Comparison of ENCODE assay signal across 9 cellular contexts in genomic region chr12:89948266-89949175, GRCh38.
A peak's percentile ranks its signal among the peaks of the same experiment; 100 is the strongest.
DNase-seq lines count a peak whose midpoint lies in the region; ATAC-seq, FAIRE-seq and TF ChIP-seq lines count a peak whose summit lies in the region.
"Had no signal": no experiment of that assay in that cellular context is flagged by ENCODE, and none has a peak within 500 bp of the region (broad histone marks: within the 10 kb centered on the region; RNA-seq: fewer than 3 reads in every experiment).

No MANE protein-coding gene starts in this region.

- no peaks in the 10 kb centered on the region for H3K79me2 ChIP-seq in HCT116 (ENCODE audit: insufficient read depth, low read length)

- TF ChIP-seq RAD21 in HCT116 (IDR thresholded peaks at IDR 0.05; ENCODE audit: low read depth): no peak

- BruUV-seq in HCT116 (replicated peaks; lab: Mats Ljungman, UMichigan): no TSS peak

- TF ChIP-seq CTCF in HCT116 (IDR thresholded peaks at IDR 0.05 in 2 of 3, conservative IDR thresholded peaks at IDR 0.05 in 1 of 3; ENCODE audit: borderline replicate concordance in 1 of 3, insufficient read depth in 1 of 3, low read depth in 2 of 3, low read length in 2 of 3): no peak

- TF ChIP-seq POLR2A in HCT116 (IDR thresholded peaks at IDR 0.05; ENCODE audit: borderline replicate concordance, extremely low read depth, insufficient read depth, insufficient read length): no peak

- H3K27me3 Mint-ChIP-seq in activated T-helper 17 cell treated with anti-CD3 and anti-CD28 coated beads, Interleukin-2, amount 50 U/mL, for 72 hours: no peaks in the 10 kb centered on the region

- peak overlapping the region; percentile 46 for H2AFZ ChIP-seq in HCT116 (ENCODE audit: low read depth, low read length, poor library complexity, severe bottlenecking)

- POLR2A ChIA-PET in HCT116 (lab: Charles Lee): no interaction called here

- no peaks in the 10 kb centered on the region for H3K27me3 ChIP-seq in HCT116 (ENCODE audit: insufficient read depth, low read length)
- H3K27me3 ChIP-seq: MG63 had no signal

- no peaks in the 10 kb centered on the region for H3K36me3 ChIP-seq in HCT116 (ENCODE audit: control insufficient read depth in 1 of 2, insufficient read depth in 2 of 2, low read length in 2 of 2)
- H3K36me3 ChIP-seq: MG63 had no signal

- intact Hi-C loops in HCT116 (cut with micrococcal nuclease): no loop called here

- RAD21 ChIA-PET in HCT116 (lab: Charles Lee; ENCODE audit: low non-redundant PET in 1 of 2, low total read pairs in 2 of 2, uncharacterized antibody in 2 of 2, unreplicated experiment in 2 of 2): no interaction called here

- H3K9me2 ChIP-seq in HCT116 (ENCODE audit: insufficient read depth): no peaks in the 10 kb centered on the region

- peak overlapping the region; percentile 52 for H3K4me3 Mint-ChIP-seq in activated T-helper 17 cell treated with anti-CD3 and anti-CD28 coated beads, Interleukin-2, amount 50 U/mL, for 72 hours
- peak overlapping the region; percentile 13 for H3K4me3 Mint-ChIP-seq in stimulated activated effector memory CD8-positive, alpha-beta T cell treated with anti-CD3 and anti-CD28 coated beads, Interleukin-12 subunit alpha, Interleukin-12 subunit beta, amount 100 ng/mL, for 72 hours

- H3K9me3 ChIP-seq in HCT116 (ENCODE audit: control insufficient read depth in 1 of 2, insufficient read depth in 1 of 2, low read depth in 1 of 2, low read length in 2 of 2): no peaks in the 10 kb centered on the region
- H3K9me3 ChIP-seq: MG63 had no signal

- H3K27ac ChIP-seq in HCT116 (ENCODE audit: low read depth, low read length): no peak overlapping the region

- peaks cover 36% of the 10 kb centered on the region for H3K4me1 Mint-ChIP-seq in activated T-helper 17 cell treated with anti-CD3 and anti-CD28 coated beads, Interleukin-2, amount 50 U/mL, for 72 hours
- H3K4me1 Mint-ChIP-seq in stimulated activated effector memory CD8-positive, alpha-beta T cell treated with anti-CD3 and anti-CD28 coated beads, Interleukin-12 subunit alpha, Interleukin-12 subunit beta, amount 100 ng/mL, for 72 hours: peaks cover 48% of the 10 kb centered on the region

- CTCF ChIA-PET in HCT116 (lab: Charles Lee): no interaction called here

- H3K4me1 ChIP-seq in HCT116 (ENCODE audit: control insufficient read depth in 1 of 2, insufficient read depth in 2 of 2, low read length in 2 of 2): peaks cover 0 to 9% of the 10 kb centered on the region in 2 experiments; a peak in 2 of 4 replicates

- H3K9ac ChIP-seq in HCT116 (ENCODE audit: low read length): no peak overlapping the region

- no peaks in the 10 kb centered on the region for H4K20me1 ChIP-seq in HCT116 (ENCODE audit: insufficient read depth)

- peak overlapping the region; percentile 74 for H3K27ac Mint-ChIP-seq in activated T-helper 17 cell treated with anti-CD3 and anti-CD28 coated beads, Interleukin-2, amount 50 U/mL, for 72 hours
- peak overlapping the region; percentile 79 for H3K27ac Mint-ChIP-seq in stimulated activated effector memory CD8-positive, alpha-beta T cell treated with anti-CD3 and anti-CD28 coated beads, Interleukin-12 subunit alpha, Interleukin-12 subunit beta, amount 100 ng/mL, for 72 hours

- peaks cover 3% of the 10 kb centered on the region for H3K9me3 Mint-ChIP-seq in activated T-helper 17 cell treated with anti-CD3 and anti-CD28 coated beads, Interleukin-2, amount 50 U/mL, for 72 hours
- H3K9me3 Mint-ChIP-seq in stimulated activated effector memory CD8-positive, alpha-beta T cell treated with anti-CD3 and anti-CD28 coated beads, Interleukin-12 subunit alpha, Interleukin-12 subunit beta, amount 100 ng/mL, for 72 hours: no peaks in the 10 kb centered on the region

- peak; percentile 76 for FAIRE-seq in islet of Langerhans (lab: Jason Lieb, UNC)

- H3K36me3 Mint-ChIP-seq in activated T-helper 17 cell treated with anti-CD3 and anti-CD28 coated beads, Interleukin-2, amount 50 U/mL, for 72 hours (ENCODE audit: low read depth): no peaks in the 10 kb centered on the region
- no peaks in the 10 kb centered on the region for H3K36me3 Mint-ChIP-seq in stimulated activated effector memory CD8-positive, alpha-beta T cell treated with anti-CD3 and anti-CD28 coated beads, Interleukin-12 subunit alpha, Interleukin-12 subunit beta, amount 100 ng/mL, for 72 hours

- no peak overlapping the region for H3K4me3 ChIP-seq in HCT116 (replicated peaks in 1 of 2; ENCODE audit: low read depth in 1 of 2, low read length in 2 of 2)

- peak overlapping the region; percentile 13; the same call in 1 of the 2 replicates for H3K4me2 ChIP-seq in HCT116 (ENCODE audit: low read length)

- no peak for DNase-seq in HCT116 (ENCODE audit: low read depth, low spot score)
- DNase-seq in stimulated activated effector memory CD8-positive, alpha-beta T cell treated with anti-CD3 and anti-CD28 coated beads, Interleukin-12 subunit alpha, Interleukin-12 subunit beta, amount 100 ng/mL, for 72 hours (ENCODE audit: low spot score in 2 of 2): no peak
- no peak for DNase-seq in midbrain (lab: John Stamatoyannopoulos, UW)
- DNase-seq in ecto neural progenitor cell (ENCODE audit: low spot score): no peak
- no peak for DNase-seq in NCI-H2227 (lab: John Stamatoyannopoulos, UW; ENCODE audit: unreplicated experiment)

- ATAC-seq in HCT116 (no peak), HG03460 (IDR thresholded peaks at IDR 0.05; ENCODE audit: unreplicated experiment) (no peak)
- no peak for ATAC-seq in activated T-helper 17 cell treated with anti-CD3 and anti-CD28 coated beads, Interleukin-2, amount 50 U/mL, for 72 hours (replicated peaks)
- ATAC-seq in stimulated activated effector memory CD8-positive, alpha-beta T cell treated with anti-CD3 and anti-CD28 coated beads, Interleukin-12 subunit alpha, Interleukin-12 subunit beta, amount 100 ng/mL, for 72 hours: no peak

TF ChIP-seq in HCT116, 20 proteins besides CTCF, POLR2A, EP300 and RAD21:
- TF ChIP-seq FOSL1 (IDR thresholded peaks at IDR 0.05; ENCODE audit: low read depth) (no peak), SRF (IDR thresholded peaks at IDR 0.05; ENCODE audit: low read depth) (no peak), ATF3 (IDR thresholded peaks at IDR 0.05) (no peak), CBX3 (IDR thresholded peaks at IDR 0.05; ENCODE audit: low read depth) (no peak), MAX (IDR thresholded peaks at IDR 0.05) (no peak), SP1 (IDR thresholded peaks at IDR 0.05; ENCODE audit: low read depth) (no peak), SIN3A (IDR thresholded peaks at IDR 0.05; ENCODE audit: low read depth) (no peak), ZNF274 (IDR thresholded peaks at IDR 0.05; ENCODE audit: low read depth, low read length) (no peak), REST (IDR thresholded peaks at IDR 0.05; ENCODE audit: low read depth) (no peak), YY1 (IDR thresholded peaks at IDR 0.05; ENCODE audit: extremely low read depth, insufficient replicate concordance, low read depth, low read length) (no peak), EZH2phosphoT487 (IDR thresholded peaks at IDR 0.05; ENCODE audit: borderline replicate concordance) (no peak), EZH2 (IDR thresholded peaks at IDR 0.05) (no peak), JUND (IDR thresholded peaks at IDR 0.05) (no peak)
